Comparison of ENCODE assay signal across 8 cellular contexts in genomic region chr2:95022309-95023221, GRCh38. TPM values are rescaled to one million over a fixed set of nuclear protein-coding genes. Genes with fewer than 3 reads are reported as not detected.
DNase-seq lines count a peak whose midpoint lies in the region; ATAC-seq and TF ChIP-seq lines count a peak whose summit lies in the region.

No MANE protein-coding gene starts in this region.

- H3K4me1 ChIP-seq in BLaER1 treated with 17β-estradiol and CSF1 and Interleukin-3, amounts not matched to agents 10 nM and 100 nM = peaks cover 6 to 29% (median 18%) of the 10 kb centered on the region in 10 experiments; a peak in 16 of 20 replicates

- intact Hi-C loops in lower leg skin (cut with DNase I; ENCODE audit: low total_unique reads) = loop anchor here (10.0 kb wide), 1 partner anchor 92 kb away; no protein-coding TSS in a partner anchor

- no peak for TF ChIP-seq POLR2A in lower leg skin (IDR thresholded peaks at IDR 0.05)

- H4K20me1 ChIP-seq in BLaER1 treated with 17β-estradiol and CSF1 and Interleukin-3, amounts not matched to agents 10 nM and 100 nM = peaks cover 0 to 58% (median 15%) of the 10 kb centered on the region in 11 experiments; a peak in 11 of 22 replicates

- peak overlapping the region in 10 of 11 experiments; percentile 8 to 78 (median 44); a peak in 15 of 22 replicates for H3K4me2 ChIP-seq in BLaER1 treated with 17β-estradiol and CSF1 and Interleukin-3, amounts not matched to agents 10 nM and 100 nM

- no peak overlapping the region for H3K4me3 ChIP-seq in BLaER1 treated with 17β-estradiol and CSF1 and Interleukin-3, amounts not matched to agents 10 nM and 100 nM
- no peak overlapping the region for H3K4me3 ChIP-seq in choroid plexus epithelial cell (ENCODE audit: low read depth, low read length)
- no peak overlapping the region for H3K4me3 ChIP-seq in lower leg skin (ENCODE audit: low read depth, poor library complexity, severe bottlenecking)

- no peaks in the 10 kb centered on the region for H3K36me3 ChIP-seq in BLaER1 treated with 17β-estradiol and CSF1 and Interleukin-3, amounts not matched to agents 10 nM and 100 nM

- ATAC-seq in GM19035 (IDR thresholded peaks at IDR 0.05; ENCODE audit: unreplicated experiment) = peak; percentile 85
- peak; percentile 94 for ATAC-seq in HG03159 (IDR thresholded peaks at IDR 0.05; ENCODE audit: unreplicated experiment)

- no peak overlapping the region for H3K27ac ChIP-seq in BLaER1 treated with 17β-estradiol and CSF1 and Interleukin-3, amounts not matched to agents 10 nM and 100 nM

- WGBS in lower leg skin, 2 donors = 20 to 27% methylated on average over 12 to 15 of the region's 15 CpGs

- peak; percentile 84 for DNase-seq in NCI-H345 (lab: John Stamatoyannopoulos, UW)
- DNase-seq in activated CD4-positive, alpha-beta T cell treated with anti-CD3 and anti-CD28 coated beads for 48 hours = peak; percentile 92
- DNase-seq in choroid plexus epithelial cell (ENCODE audit: low read depth) = peak; percentile 67
- DNase-seq in lower leg skin (ENCODE audit: low spot score in 2 of 2) = peak; percentile 34 to 92
- DNase-seq in stimulated activated CD8-positive, alpha-beta memory T cell treated with anti-CD3 and anti-CD28 coated beads, Interleukin-15, amount 100 ng/mL, for 4 hours (ENCODE audit: low read depth in 2 of 2) = peak; percentile 53 to 66

- TF ChIP-seq CTCF in choroid plexus epithelial cell (conservative IDR thresholded peaks at IDR 0.05; ENCODE audit: low read depth, low read length) = peak; percentile 94
- TF ChIP-seq CTCF in lower leg skin (IDR thresholded peaks at IDR 0.05) = no peak

- H3K9ac ChIP-seq in BLaER1 treated with 17β-estradiol and CSF1 and Interleukin-3, amounts not matched to agents 10 nM and 100 nM = no peak overlapping the region

- H3K9me3 ChIP-seq in BLaER1 treated with 17β-estradiol and CSF1 and Interleukin-3, amounts not matched to agents 10 nM and 100 nM (replicated peaks in 1 of 11) = no peaks in the 10 kb centered on the region

- peaks cover 52 to 75% (median 59%) of the 10 kb centered on the region in 11 experiments for H3K27me3 ChIP-seq in BLaER1 treated with 17β-estradiol and CSF1 and Interleukin-3, amounts not matched to agents 10 nM and 100 nM

RNA-seq across cellular contexts. Expression of gene MAL, which starts 2.9 kb away (rescaled TPM):
- 10 to 100 TPM in 2 of 4 donors, 1 to 10 TPM in 2; 5.7 to 24.8 (median 9.4) TPM for total RNA-seq in lower leg skin
